Comparison of ENCODE assay signal across 21 cellular contexts in genomic region chr19:30667746-30668145, GRCh38.
"Had no signal": no experiment of that assay in that cellular context is flagged by ENCODE, and none has a peak within 500 bp of the region (broad histone marks: within the 10 kb centered on the region; RNA-seq: fewer than 3 reads in every experiment).

No MANE protein-coding gene starts in this region.

- H3K9ac ChIP-seq: KMS-11 had no signal

- H3K4me2 ChIP-seq: KMS-11 had no signal

- H3K27ac ChIP-seq: KMS-11, RWPE1 had no signal

- DNase-seq: IMR-90, Kasumi-1, MM.1S, NCI-H1092 treated with DMSO at 0.1 percent for 48 hours, NCI-H1436, NCI-H187, NCI-H2029, NCI-H2081 treated with DMSO at 0.1 percent for 48 hours, NCI-H2171, NCI-H226, NCI-H446, NCI-H510A, NCI-H524 treated with DMSO at 0.1 percent for 48 hours, NCI-H69, NCI-H774, PC-3, SHP77 had no signal

- ATAC-seq: Panc1, PC-3, SK-N-SH treated with all-trans-retinoic acid at 6 μM for 48 hours had no signal
